ENCODE assay signal across 14 cellular contexts in genomic region chr6:16783485-16783884, GRCh38.
"Had no signal": no experiment of that assay in that cellular context is flagged by ENCODE, and none has a peak within 500 bp of the region (broad histone marks: within the 10 kb centered on the region; RNA-seq: fewer than 3 reads in every experiment).

No MANE protein-coding gene starts in this region.

- H3K4me1 ChIP-seq: prostate gland had no signal

- H3K27ac ChIP-seq: brain microvascular endothelial cell, coronary artery, esophagus squamous epithelium, foreskin keratinocyte, prostate gland, suprapubic skin had no signal

- H3K9me3 ChIP-seq: esophagus squamous epithelium, prostate gland, suprapubic skin had no signal

- H3K27me3 ChIP-seq: brain microvascular endothelial cell, esophagus squamous epithelium, foreskin keratinocyte, suprapubic skin had no signal

- H3K36me3 ChIP-seq: brain microvascular endothelial cell, esophagus squamous epithelium, prostate gland, suprapubic skin had no signal

- DNase-seq: activated CD4-positive, alpha-beta T cell treated with anti-CD3 and anti-CD28 coated beads, Interleukin-2, amount 10 ng/mL, durations not matched to agents 24 days and 14 days; activated CD4-positive, CD25-positive, alpha-beta regulatory T cell; activated naive CD8-positive, alpha-beta T cell treated with anti-CD3 and anti-CD28 coated beads for 36 hours; amygdala; brain microvascular endothelial cell; esophagus squamous epithelium; foreskin keratinocyte; kidney glomerular epithelial cell; mesendoderm; occipital lobe; right cardiac atrium had no signal

- ATAC-seq: foreskin keratinocyte, right cardiac atrium had no signal

- H3K4me3 ChIP-seq: coronary artery, esophagus squamous epithelium, prostate gland, suprapubic skin had no signal
